Comparison of ENCODE assay signal across 16 cellular contexts in the genomic region with DNA sequence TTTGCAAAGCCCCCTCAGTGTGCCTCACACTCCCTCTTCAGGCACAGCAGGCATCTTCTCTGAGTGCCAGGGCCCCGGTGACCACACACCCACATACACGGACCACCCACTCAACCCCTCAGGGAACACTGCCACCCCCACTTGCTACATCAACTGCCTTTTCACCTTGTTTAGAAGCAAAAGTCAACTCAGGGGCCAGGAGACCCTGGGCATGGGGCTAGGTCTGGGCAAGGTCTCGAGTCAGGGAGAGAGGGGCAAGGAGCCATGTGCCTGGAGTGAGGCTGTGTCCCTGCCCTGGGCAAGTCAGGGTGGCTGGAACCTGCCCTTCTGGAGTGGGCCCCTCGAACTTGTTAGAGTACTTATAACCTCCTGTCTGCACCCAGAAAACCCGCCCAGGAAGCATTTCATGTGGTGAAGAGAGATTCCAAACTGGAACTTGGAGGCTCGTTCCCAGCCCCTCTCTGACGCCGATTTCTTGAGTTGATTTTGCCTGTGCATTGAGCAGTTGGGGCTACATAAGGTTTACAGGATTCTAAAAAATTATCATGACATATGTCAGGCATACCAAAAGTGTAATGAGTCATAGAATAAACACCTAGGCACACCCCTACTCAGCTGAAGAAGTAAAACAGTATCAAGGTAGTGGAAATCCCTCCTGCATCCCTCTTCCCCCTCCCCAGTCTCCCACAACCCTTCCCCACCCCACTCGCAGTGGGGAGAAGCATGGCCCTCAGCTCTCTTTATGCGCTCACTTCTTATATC.
DNase-seq lines count a peak whose midpoint lies in the region; ATAC-seq and TF ChIP-seq lines count a peak whose summit lies in the region.
"Had no signal": no experiment of that assay in that cellular context is flagged by ENCODE, and none has a peak within 500 bp of the region (broad histone marks: within the 10 kb centered on the region; RNA-seq: fewer than 3 reads in every experiment).

No MANE protein-coding gene starts in this region.

- H3K9me3 ChIP-seq in mammary epithelial cell (replicated peaks; ENCODE audit: insufficient read depth, low read length) (peaks cover 5% of the 10 kb centered on the region), lung (ENCODE audit: control insufficient read depth in 2 of 2, insufficient read depth in 1 of 2, low read length in 1 of 2) (no peaks in the 10 kb centered on the region)
- H3K9me3 ChIP-seq: gastrocnemius medialis had no signal

- no peak overlapping the region for H3K9ac ChIP-seq in mammary epithelial cell (ENCODE audit: insufficient read depth, low read length)

- H3K79me2 ChIP-seq in mammary epithelial cell (ENCODE audit: insufficient read depth, low read length) = no peaks in the 10 kb centered on the region

- H3K4me3 Mint-ChIP-seq in stimulated activated naive CD8-positive, alpha-beta T cell treated with anti-CD3 and anti-CD28 coated beads, Interleukin-15, amount 100 ng/mL, for 72 hours = no peak overlapping the region
- H3K4me3 Mint-ChIP-seq: T-helper 1 cell treated with Interleukin-12 subunit alpha and Interleukin-12 subunit beta and Interleukin-4 antibody, amounts not matched to agents 30 μg/mL and 1 μg/mL, for 36 hours had no signal

- no peak overlapping the region for H3K27ac ChIP-seq in mammary epithelial cell (ENCODE audit: insufficient read depth, low read depth, low read length)
- H3K27ac ChIP-seq in lung (ENCODE audit: low read depth in 1 of 2, low read length in 1 of 2) = no peak overlapping the region
- H3K27ac ChIP-seq: gastrocnemius medialis, WERI-Rb-1 had no signal

- dilution Hi-C loops in mammary epithelial cell (cut with HindIII; ENCODE audit: low sequenced_read_pairs) = no loop called here

- TF ChIP-seq CTCF in mammary epithelial cell (conservative IDR thresholded peaks at IDR 0.05 in 1 of 2, IDR thresholded peaks at IDR 0.05 in 1 of 2; ENCODE audit: extremely low read depth in 1 of 2, insufficient read depth in 1 of 2, low read depth in 1 of 2, low read length in 2 of 2) (no peak), lung (IDR thresholded peaks at IDR 0.05; ENCODE audit: control extremely low read depth, extremely low read depth) (no peak)

- no peaks in the 10 kb centered on the region for H3K27me3 ChIP-seq in mammary epithelial cell (ENCODE audit: insufficient read depth, low read length)
- no peaks in the 10 kb centered on the region for H3K27me3 ChIP-seq in lung (ENCODE audit: control insufficient read depth, insufficient read depth)
- H3K27me3 ChIP-seq: gastrocnemius medialis had no signal

- no peak overlapping the region for H2AFZ ChIP-seq in mammary epithelial cell (ENCODE audit: low read depth, low read length)

- H4K20me1 ChIP-seq in mammary epithelial cell (ENCODE audit: insufficient read depth, low read length) = no peaks in the 10 kb centered on the region

- no TSS peak for BruUV-seq in mammary epithelial cell (replicated peaks; lab: Mats Ljungman, UMichigan)

- intact Hi-C loops in mammary epithelial cell (cut with micrococcal nuclease) = no loop called here

- peaks cover 14% of the 10 kb centered on the region for H3K4me1 ChIP-seq in mammary epithelial cell (ENCODE audit: insufficient read depth, low read length)
- H3K4me1 ChIP-seq in lung (ENCODE audit: control insufficient read depth in 2 of 2, insufficient read depth in 2 of 2, low read length in 2 of 2) = peaks cover 0 to 5% of the 10 kb centered on the region in 2 donors
- H3K4me1 ChIP-seq: gastrocnemius medialis had no signal

- no peaks in the 10 kb centered on the region for H3K36me3 ChIP-seq in mammary epithelial cell (ENCODE audit: insufficient read depth, low read length)
- H3K36me3 ChIP-seq in lung (ENCODE audit: control insufficient read depth in 2 of 2, insufficient read depth in 2 of 2, low read length in 2 of 2) = no peaks in the 10 kb centered on the region
- H3K36me3 ChIP-seq: gastrocnemius medialis, WERI-Rb-1 had no signal

- in situ Hi-C loops in mammary epithelial cell (cut with MboI; ENCODE audit: low sequenced_read_pairs in 2 of 2) (no loop called here), KBM-7 (cut with MboI; ENCODE audit: low pct_unique_long_range_greater_than_20kb, low sequenced_read_pairs) (no loop called here)

- H3K9me3 Mint-ChIP-seq in stimulated activated naive CD8-positive, alpha-beta T cell treated with anti-CD3 and anti-CD28 coated beads, Interleukin-15, amount 100 ng/mL, for 72 hours = no peaks in the 10 kb centered on the region
- H3K9me3 Mint-ChIP-seq: T-helper 1 cell treated with Interleukin-12 subunit alpha and Interleukin-12 subunit beta and Interleukin-4 antibody, amounts not matched to agents 30 μg/mL and 1 μg/mL, for 36 hours had no signal

- no peak for ATAC-seq in stimulated activated naive CD8-positive, alpha-beta T cell treated with anti-CD3 and anti-CD28 coated beads, Interleukin-15, Interleukin-2, amounts not matched to agents 100 U/mL and 50 U/mL, for 24 hours
- no peak for ATAC-seq in stimulated activated naive CD8-positive, alpha-beta T cell treated with anti-CD3 and anti-CD28 coated beads, Interleukin-15, amount 100 ng/mL, for 72 hours
- no peak for ATAC-seq in lung (ENCODE audit: insufficient read depth, low FRiP score)
- no peak for ATAC-seq in HG03521 (IDR thresholded peaks at IDR 0.05; ENCODE audit: unreplicated experiment)
- ATAC-seq: gastrocnemius medialis had no signal

- no peaks in the 10 kb centered on the region for H3K4me1 Mint-ChIP-seq in stimulated activated naive CD8-positive, alpha-beta T cell treated with anti-CD3 and anti-CD28 coated beads, Interleukin-15, amount 100 ng/mL, for 72 hours

- CTCF ChIA-PET in mammary epithelial cell (lab: Charles Lee; ENCODE audit: low non-redundant PET) = no interaction called here

- no peak overlapping the region for H3K27ac Mint-ChIP-seq in stimulated activated naive CD8-positive, alpha-beta T cell treated with anti-CD3 and anti-CD28 coated beads, Interleukin-15, amount 100 ng/mL, for 72 hours
- H3K27ac Mint-ChIP-seq: T-helper 1 cell treated with Interleukin-12 subunit alpha and Interleukin-12 subunit beta and Interleukin-4 antibody, amounts not matched to agents 30 μg/mL and 1 μg/mL, for 36 hours had no signal

- WGBS in mammary epithelial cell (ENCODE audit: low coverage, missing lambda C conversion rate) = 78% methylated on average over 10 of the region's 10 CpGs
- WGBS in lung, 2 donors = 73 to 84% methylated on average over 10 of the region's 10 CpGs

- no peak overlapping the region for H3K4me2 ChIP-seq in mammary epithelial cell (ENCODE audit: insufficient read depth, low read depth, low read length)

- no peaks in the 10 kb centered on the region for H3K27me3 Mint-ChIP-seq in stimulated activated naive CD8-positive, alpha-beta T cell treated with anti-CD3 and anti-CD28 coated beads, Interleukin-15, amount 100 ng/mL, for 72 hours

- peak; percentile 1 for DNase-seq in stimulated activated naive CD8-positive, alpha-beta T cell treated with anti-CD3 and anti-CD28 coated beads, Interleukin-15, Interleukin-2, amounts not matched to agents 100 U/mL and 50 U/mL, for 24 hours
- DNase-seq in stimulated activated naive CD8-positive, alpha-beta T cell treated with anti-CD3 and anti-CD28 coated beads, Interleukin-15, amount 100 ng/mL, for 72 hours = no peak
- DNase-seq in mammary epithelial cell (peak; percentile 50), lung (ENCODE audit: low spot score) (peak; percentile 28), HUDEP-2 (lab: John Stamatoyannopoulos, UW; ENCODE audit: unreplicated experiment in 76 of 76) (no peak), KBM-7 (no peak)
- DNase-seq: activated naive CD4-positive, alpha-beta T cell; gastrocnemius medialis; GOT3; NCI-H1930; NCI-H446 treated with DMSO at 0.1 percent for 48 hours; occipital lobe; SHP77; WERI-Rb-1 had no signal

- H3K4me3 ChIP-seq in mammary epithelial cell (replicated peaks in 1 of 3; ENCODE audit: insufficient read depth in 1 of 3, low read depth in 2 of 3, low read length in 3 of 3) (no peak overlapping the region), lung (no peak overlapping the region)
- H3K4me3 ChIP-seq: gastrocnemius medialis had no signal

Comparison
In these comparisons a context has a peak if more than half of its experiments do, and no peak if none do; other contexts are left out.
1. DNase-seq: peak in stimulated activated naive CD8-positive, alpha-beta T cell treated with anti-CD3 and anti-CD28 coated beads, Interleukin-15, Interleukin-2, amounts not matched to agents 100 U/mL and 50 U/mL, for 24 hours (single experiment), mammary epithelial cell (single experiment) and lung (single experiment); none in stimulated activated naive CD8-positive, alpha-beta T cell treated with anti-CD3 and anti-CD28 coated beads, Interleukin-15, amount 100 ng/mL, for 72 hours (0 of 2), HUDEP-2 (0 of 76) and KBM-7 (single experiment).